10 cellular contexts compared by ENCODE assay signal in the genomic region with DNA sequence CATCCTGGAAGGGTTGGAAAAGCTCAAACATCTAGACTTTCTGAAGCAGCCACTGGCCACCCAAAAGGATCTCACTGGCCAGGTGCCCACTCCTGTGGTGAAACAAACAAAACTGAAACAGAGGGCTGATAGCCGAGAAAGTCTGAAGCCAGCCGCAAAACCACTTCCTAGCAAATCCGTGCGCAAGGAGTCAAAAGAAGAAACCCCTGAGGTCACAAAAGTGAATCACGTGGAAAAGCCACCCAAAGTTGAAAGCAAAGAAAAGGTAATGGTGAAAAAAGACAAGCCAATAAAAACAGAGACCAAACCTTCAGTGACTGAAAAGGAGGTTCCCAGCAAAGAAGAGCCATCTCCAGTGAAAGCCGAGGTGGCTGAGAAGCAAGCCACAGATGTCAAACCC.
DNase-seq lines count a peak whose midpoint lies in the region; ATAC-seq lines count a peak whose summit lies in the region.
"Had no signal": no experiment of that assay in that cellular context is flagged by ENCODE, and none has a peak within 500 bp of the region (broad histone marks: within the 10 kb centered on the region; RNA-seq: fewer than 3 reads in every experiment).

No MANE protein-coding gene starts in this region.

- ATAC-seq in HG03039 (IDR thresholded peaks at IDR 0.05; ENCODE audit: unreplicated experiment): peak; percentile 84
- ATAC-seq in activated CD8-positive, alpha-beta T cell treated with anti-CD3 and anti-CD28 coated beads, Interleukin-2, amount 10 ng/mL, durations not matched to agents 7 days and 5 days: peak; percentile 60

- no peaks in the 10 kb centered on the region for H3K9me3 Mint-ChIP-seq in activated CD8-positive, alpha-beta T cell treated with anti-CD3 and anti-CD28 coated beads, Interleukin-2, amount 10 ng/mL, durations not matched to agents 7 days and 5 days (ENCODE audit: insufficient read depth)
- H3K9me3 Mint-ChIP-seq: activated naive CD4-positive, alpha-beta T cell treated with anti-CD3 and anti-CD28 coated beads, Interleukin-2, amount 50 U/mL, for 24 hours had no signal

- POLR2A ChIA-PET in activated CD8-positive, alpha-beta T cell treated with anti-CD3 and anti-CD28 coated beads, Interleukin-2, amount 10 ng/mL, durations not matched to agents 7 days and 5 days (lab: Charles Lee): no interaction called here

- no peaks in the 10 kb centered on the region for H3K36me3 Mint-ChIP-seq in activated CD8-positive, alpha-beta T cell treated with anti-CD3 and anti-CD28 coated beads, Interleukin-2, amount 10 ng/mL, durations not matched to agents 7 days and 5 days (ENCODE audit: low read depth)
- H3K36me3 Mint-ChIP-seq: activated naive CD4-positive, alpha-beta T cell treated with anti-CD3 and anti-CD28 coated beads, Interleukin-2, amount 50 U/mL, for 24 hours had no signal

- peaks cover 61% of the 10 kb centered on the region for H3K27me3 Mint-ChIP-seq in activated CD8-positive, alpha-beta T cell treated with anti-CD3 and anti-CD28 coated beads, Interleukin-2, amount 10 ng/mL, durations not matched to agents 7 days and 5 days (ENCODE audit: low read depth)

- H3K27ac Mint-ChIP-seq in activated CD8-positive, alpha-beta T cell treated with anti-CD3 and anti-CD28 coated beads, Interleukin-2, amount 10 ng/mL, durations not matched to agents 7 days and 5 days: no peak overlapping the region
- H3K27ac Mint-ChIP-seq: activated naive CD4-positive, alpha-beta T cell treated with anti-CD3 and anti-CD28 coated beads, Interleukin-2, amount 50 U/mL, for 24 hours had no signal

- DNase-seq in stimulated activated naive CD4-positive, alpha-beta T cell treated with Interleukin-2 at 50 U/mL for 16 hours (lab: John Stamatoyannopoulos, UW): peak; percentile 32
- DNase-seq in stimulated activated naive CD4-positive, alpha-beta T cell (lab: John Stamatoyannopoulos, UW): no peak
- DNase-seq in activated CD8-positive, alpha-beta T cell treated with anti-CD3 and anti-CD28 coated beads, Interleukin-2, amount 10 ng/mL, durations not matched to agents 7 days and 5 days: peak; percentile 57
- no peak for DNase-seq in NCI-H69 (lab: John Stamatoyannopoulos, UW)
- no peak for DNase-seq in NCI-H2107 treated with DMSO at 0.1 percent for 48 hours (lab: John Stamatoyannopoulos, UW; ENCODE audit: unreplicated experiment)
- no peak for DNase-seq in ureter (ENCODE audit: low spot score)
- DNase-seq in NCI-H524 (lab: John Stamatoyannopoulos, UW): no peak
- DNase-seq: NCI-H1092 had no signal

- CTCF ChIA-PET in activated CD8-positive, alpha-beta T cell treated with anti-CD3 and anti-CD28 coated beads, Interleukin-2, amount 10 ng/mL, durations not matched to agents 7 days and 5 days (lab: Charles Lee): interaction anchor here (1.2 kb wide), 1 partner anchor 8 kb away, joined by 3 read pairs; no protein-coding TSS in a partner anchor

- peaks cover 16% of the 10 kb centered on the region for H3K4me1 Mint-ChIP-seq in activated CD8-positive, alpha-beta T cell treated with anti-CD3 and anti-CD28 coated beads, Interleukin-2, amount 10 ng/mL, durations not matched to agents 7 days and 5 days (ENCODE audit: low read depth)
- H3K4me1 Mint-ChIP-seq: activated naive CD4-positive, alpha-beta T cell treated with anti-CD3 and anti-CD28 coated beads, Interleukin-2, amount 50 U/mL, for 24 hours had no signal

- H3K4me3 Mint-ChIP-seq in activated CD8-positive, alpha-beta T cell treated with anti-CD3 and anti-CD28 coated beads, Interleukin-2, amount 10 ng/mL, durations not matched to agents 7 days and 5 days: peak overlapping the region; percentile 20
- H3K4me3 Mint-ChIP-seq: activated naive CD4-positive, alpha-beta T cell treated with anti-CD3 and anti-CD28 coated beads, Interleukin-2, amount 50 U/mL, for 24 hours had no signal

Comparison
In these comparisons a context has a peak if more than half of its experiments do, and no peak if none do; other contexts are left out.
1. DNase-seq: peak in stimulated activated naive CD4-positive, alpha-beta T cell treated with Interleukin-2 at 50 U/mL for 16 hours (single experiment) and activated CD8-positive, alpha-beta T cell treated with anti-CD3 and anti-CD28 coated beads, Interleukin-2, amount 10 ng/mL, durations not matched to agents 7 days and 5 days (single experiment); none in stimulated activated naive CD4-positive, alpha-beta T cell (0 of 6), NCI-H69 (single experiment), NCI-H2107 treated with DMSO at 0.1 percent for 48 hours (single experiment), ureter (single experiment) and NCI-H524 (0 of 2).